ENCODE assay signal across 1 cellular context in the genomic region with DNA sequence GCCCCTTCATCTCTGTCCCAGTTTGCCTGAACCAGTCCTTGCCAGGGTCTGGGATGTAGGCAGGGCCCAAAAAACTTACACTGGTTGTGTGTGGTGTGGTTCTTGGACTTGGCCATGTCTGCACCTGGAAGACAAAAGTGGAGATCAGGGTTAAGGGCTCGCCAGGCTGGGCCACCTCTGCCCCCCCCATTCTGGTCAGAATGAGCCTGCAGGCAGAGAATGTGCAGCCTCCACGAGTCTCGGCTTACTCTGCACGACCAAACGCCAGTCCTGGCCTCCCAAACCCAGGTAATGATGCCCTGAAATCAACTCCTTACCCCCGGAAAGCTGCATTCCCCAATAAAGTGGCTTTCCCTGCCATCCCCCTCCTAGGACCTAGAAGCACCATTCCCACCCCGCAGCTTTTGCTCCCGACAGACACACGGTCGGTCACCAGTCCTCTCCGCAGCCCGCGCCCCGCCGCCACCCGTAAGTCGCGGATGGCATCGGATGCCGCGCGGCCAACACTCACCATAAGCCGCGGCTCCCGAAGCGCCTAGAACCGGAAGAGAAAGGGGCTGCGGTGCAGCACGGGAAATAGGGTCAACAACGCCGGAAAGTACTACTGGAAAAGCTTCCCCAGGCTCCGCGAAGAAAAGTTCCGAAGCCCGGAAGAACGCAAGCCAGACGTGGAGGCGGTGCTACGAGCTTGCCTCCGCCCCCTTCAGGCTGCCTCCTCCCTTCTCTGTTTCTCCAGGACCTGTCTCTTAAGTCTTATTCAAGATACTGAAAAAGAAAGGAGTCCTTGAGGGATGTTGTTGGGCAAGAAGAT.
TF ChIP-seq lines count a peak whose summit lies in the region.

A gene (minus strand): TSS at position 550 of the 811 bp plus-strand sequence. CDS start 434 bp downstream, at position 116.

TF ChIP-seq in K562, 482 proteins besides CTCF, POLR2A, EP300 and RAD21 (continued from another document and continues in another):
- TF ChIP-seq ZNF384 (IDR thresholded peaks at IDR 0.05; ENCODE audit: low read depth, low read length) (0 out of 2 replicates have a peak, but pooled peaks have one; percentile 25), ETV6 (IDR thresholded peaks at IDR 0.05; ENCODE audit: borderline replicate concordance in 1 of 2, low read depth in 2 of 2, low read length in 1 of 2) (peak in 1 of 2 experiments; percentile 48; a peak in 1 of 4 replicates), ETV6 (CRISPR knock-in tag; IDR thresholded peaks at IDR 0.05; ENCODE audit: borderline replicate concordance) (no peak), HDAC3 (IDR thresholded peaks at IDR 0.05; ENCODE audit: borderline replicate concordance, partially characterized antibody) (no peak), TAF1 (IDR thresholded peaks at IDR 0.05; ENCODE audit: control insufficient read depth, extremely low read depth, insufficient read depth, low read length, severe bottlenecking) (peak; percentile 98), MED1 (CRISPR knock-in tag; IDR thresholded peaks at IDR 0.05; ENCODE audit: borderline replicate concordance) (no peak), ZNF431 (CRISPR knock-in tag; IDR thresholded peaks at IDR 0.05) (0 out of 2 replicates have a peak, but pooled peaks have one; percentile 22), BHLHE40 (IDR thresholded peaks at IDR 0.05; ENCODE audit: low read length) (peak; percentile 49; the same call in 1 of the 2 replicates), SMAD1 (IDR thresholded peaks at IDR 0.05; ENCODE audit: low read depth, low read length, partially characterized antibody) (peak; percentile 86), TAF7 (tag; IDR thresholded peaks at IDR 0.05) (peak; percentile 99), ATF1 (CRISPR knock-in tag; IDR thresholded peaks at IDR 0.05) (no peak), ATF1 (tag; IDR thresholded peaks at IDR 0.05) (peak; percentile 84), DACH1 (IDR thresholded peaks at IDR 0.05; ENCODE audit: partially characterized antibody) (no peak), KLF16 (IDR thresholded peaks at IDR 0.05) (no peak), SOX6 (IDR thresholded peaks at IDR 0.05) (0 out of 2 replicates have a peak, but pooled peaks have one; percentile 16), SMC3 (conservative IDR thresholded peaks at IDR 0.05; ENCODE audit: insufficient read depth, low read depth, low read length) (no peak), TCF3 (CRISPR knock-in tag; IDR thresholded peaks at IDR 0.05) (peak; percentile 26; the same call in 1 of the 2 replicates), GABPB1 (CRISPR knock-in tag; IDR thresholded peaks at IDR 0.05) (peak; percentile 99), SLC30A9 (CRISPR knock-in tag; IDR thresholded peaks at IDR 0.05) (no peak), ARNT (IDR thresholded peaks at IDR 0.05) (no peak; a peak in 1 of 4 replicates), KDM5B (IDR thresholded peaks at IDR 0.05; ENCODE audit: insufficient replicate concordance, low read depth, low read length) (peak; percentile 90), MAFK (IDR thresholded peaks at IDR 0.05; ENCODE audit: low read length) (no peak), ZNF3 (CRISPR knock-in tag; IDR thresholded peaks at IDR 0.05) (no peak), CREM (IDR thresholded peaks at IDR 0.05; ENCODE audit: low read depth) (peak; percentile 80), SETDB1 (IDR thresholded peaks at IDR 0.05; ENCODE audit: low read length) (no peak), SIRT6 (IDR thresholded peaks at IDR 0.05; ENCODE audit: low read depth, low read length) (no peak), ESRRA (IDR thresholded peaks at IDR 0.05; ENCODE audit: borderline replicate concordance, low read depth) (peak; percentile 65; the same call in 1 of the 2 replicates), HCFC1 (IDR thresholded peaks at IDR 0.05; ENCODE audit: low read depth, low read length) (peak; percentile 87), FOXM1 (IDR thresholded peaks at IDR 0.05; ENCODE audit: low read depth) (no peak), FOXM1 (CRISPR knock-in tag; IDR thresholded peaks at IDR 0.05; ENCODE audit: low read depth) (no peak), CBFA2T3 (IDR thresholded peaks at IDR 0.05) (no peak)
- TF ChIP-seq, protein P1, sequence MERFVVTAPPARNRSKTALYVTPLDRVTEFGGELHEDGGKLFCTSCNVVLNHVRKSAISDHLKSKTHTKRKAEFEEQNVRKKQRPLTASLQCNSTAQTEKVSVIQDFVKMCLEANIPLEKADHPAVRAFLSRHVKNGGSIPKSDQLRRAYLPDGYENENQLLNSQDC (CRISPR knock-in tag; IDR thresholded peaks at IDR 0.05): no peak
- TF ChIP-seq, protein P2, sequence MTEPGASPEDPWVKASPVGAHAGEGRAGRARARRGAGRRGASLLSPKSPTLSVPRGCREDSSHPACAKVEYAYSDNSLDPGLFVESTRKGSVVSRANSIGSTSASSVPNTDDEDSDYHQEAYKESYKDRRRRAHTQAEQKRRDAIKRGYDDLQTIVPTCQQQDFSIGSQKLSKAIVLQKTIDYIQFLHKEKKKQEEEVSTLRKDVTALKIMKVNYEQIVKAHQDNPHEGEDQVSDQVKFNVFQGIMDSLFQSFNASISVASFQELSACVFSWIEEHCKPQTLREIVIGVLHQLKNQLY (CRISPR knock-in tag; conservative IDR thresholded peaks at IDR 0.05): no peak
- TF ChIP-seq, protein P3, sequence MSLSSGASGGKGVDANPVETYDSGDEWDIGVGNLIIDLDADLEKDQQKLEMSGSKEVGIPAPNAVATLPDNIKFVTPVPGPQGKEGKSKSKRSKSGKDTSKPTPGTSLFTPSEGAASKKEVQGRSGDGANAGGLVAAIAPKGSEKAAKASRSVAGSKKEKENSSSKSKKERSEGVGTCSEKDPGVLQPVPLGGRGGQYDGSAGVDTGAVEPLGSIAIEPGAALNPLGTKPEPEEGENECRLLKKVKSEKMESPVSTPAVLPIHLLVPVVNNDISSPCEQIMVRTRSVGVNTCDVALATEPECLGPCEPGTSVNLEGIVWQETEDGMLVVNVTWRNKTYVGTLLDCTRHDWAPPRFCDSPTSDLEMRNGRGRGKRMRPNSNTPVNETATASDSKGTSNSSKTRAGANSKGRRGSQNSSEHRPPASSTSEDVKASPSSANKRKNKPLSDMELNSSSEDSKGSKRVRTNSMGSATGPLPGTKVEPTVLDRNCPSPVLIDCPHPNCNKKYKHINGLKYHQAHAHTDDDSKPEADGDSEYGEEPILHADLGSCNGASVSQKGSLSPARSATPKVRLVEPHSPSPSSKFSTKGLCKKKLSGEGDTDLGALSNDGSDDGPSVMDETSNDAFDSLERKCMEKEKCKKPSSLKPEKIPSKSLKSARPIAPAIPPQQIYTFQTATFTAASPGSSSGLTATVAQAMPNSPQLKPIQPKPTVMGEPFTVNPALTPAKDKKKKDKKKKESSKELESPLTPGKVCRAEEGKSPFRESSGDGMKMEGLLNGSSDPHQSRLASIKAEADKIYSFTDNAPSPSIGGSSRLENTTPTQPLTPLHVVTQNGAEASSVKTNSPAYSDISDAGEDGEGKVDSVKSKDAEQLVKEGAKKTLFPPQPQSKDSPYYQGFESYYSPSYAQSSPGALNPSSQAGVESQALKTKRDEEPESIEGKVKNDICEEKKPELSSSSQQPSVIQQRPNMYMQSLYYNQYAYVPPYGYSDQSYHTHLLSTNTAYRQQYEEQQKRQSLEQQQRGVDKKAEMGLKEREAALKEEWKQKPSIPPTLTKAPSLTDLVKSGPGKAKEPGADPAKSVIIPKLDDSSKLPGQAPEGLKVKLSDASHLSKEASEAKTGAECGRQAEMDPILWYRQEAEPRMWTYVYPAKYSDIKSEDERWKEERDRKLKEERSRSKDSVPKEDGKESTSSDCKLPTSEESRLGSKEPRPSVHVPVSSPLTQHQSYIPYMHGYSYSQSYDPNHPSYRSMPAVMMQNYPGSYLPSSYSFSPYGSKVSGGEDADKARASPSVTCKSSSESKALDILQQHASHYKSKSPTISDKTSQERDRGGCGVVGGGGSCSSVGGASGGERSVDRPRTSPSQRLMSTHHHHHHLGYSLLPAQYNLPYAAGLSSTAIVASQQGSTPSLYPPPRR (CRISPR knock-in tag; IDR thresholded peaks at IDR 0.05; ENCODE audit: borderline replicate concordance): peak; percentile 89
- TF ChIP-seq, protein P4, sequence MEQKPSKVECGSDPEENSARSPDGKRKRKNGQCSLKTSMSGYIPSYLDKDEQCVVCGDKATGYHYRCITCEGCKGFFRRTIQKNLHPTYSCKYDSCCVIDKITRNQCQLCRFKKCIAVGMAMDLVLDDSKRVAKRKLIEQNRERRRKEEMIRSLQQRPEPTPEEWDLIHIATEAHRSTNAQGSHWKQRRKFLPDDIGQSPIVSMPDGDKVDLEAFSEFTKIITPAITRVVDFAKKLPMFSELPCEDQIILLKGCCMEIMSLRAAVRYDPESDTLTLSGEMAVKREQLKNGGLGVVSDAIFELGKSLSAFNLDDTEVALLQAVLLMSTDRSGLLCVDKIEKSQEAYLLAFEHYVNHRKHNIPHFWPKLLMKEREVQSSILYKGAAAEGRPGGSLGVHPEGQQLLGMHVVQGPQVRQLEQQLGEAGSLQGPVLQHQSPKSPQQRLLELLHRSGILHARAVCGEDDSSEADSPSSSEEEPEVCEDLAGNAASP (IDR thresholded peaks at IDR 0.05): no peak
- TF ChIP-seq, protein P5, sequence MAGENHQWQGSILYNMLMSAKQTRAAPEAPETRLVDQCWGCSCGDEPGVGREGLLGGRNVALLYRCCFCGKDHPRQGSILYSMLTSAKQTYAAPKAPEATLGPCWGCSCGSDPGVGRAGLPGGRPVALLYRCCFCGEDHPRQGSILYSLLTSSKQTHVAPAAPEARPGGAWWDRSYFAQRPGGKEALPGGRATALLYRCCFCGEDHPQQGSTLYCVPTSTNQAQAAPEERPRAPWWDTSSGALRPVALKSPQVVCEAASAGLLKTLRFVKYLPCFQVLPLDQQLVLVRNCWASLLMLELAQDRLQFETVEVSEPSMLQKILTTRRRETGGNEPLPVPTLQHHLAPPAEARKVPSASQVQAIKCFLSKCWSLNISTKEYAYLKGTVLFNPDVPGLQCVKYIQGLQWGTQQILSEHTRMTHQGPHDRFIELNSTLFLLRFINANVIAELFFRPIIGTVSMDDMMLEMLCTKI (IDR thresholded peaks at IDR 0.05; ENCODE audit: partially characterized antibody): no peak
- TF ChIP-seq, protein P6, sequence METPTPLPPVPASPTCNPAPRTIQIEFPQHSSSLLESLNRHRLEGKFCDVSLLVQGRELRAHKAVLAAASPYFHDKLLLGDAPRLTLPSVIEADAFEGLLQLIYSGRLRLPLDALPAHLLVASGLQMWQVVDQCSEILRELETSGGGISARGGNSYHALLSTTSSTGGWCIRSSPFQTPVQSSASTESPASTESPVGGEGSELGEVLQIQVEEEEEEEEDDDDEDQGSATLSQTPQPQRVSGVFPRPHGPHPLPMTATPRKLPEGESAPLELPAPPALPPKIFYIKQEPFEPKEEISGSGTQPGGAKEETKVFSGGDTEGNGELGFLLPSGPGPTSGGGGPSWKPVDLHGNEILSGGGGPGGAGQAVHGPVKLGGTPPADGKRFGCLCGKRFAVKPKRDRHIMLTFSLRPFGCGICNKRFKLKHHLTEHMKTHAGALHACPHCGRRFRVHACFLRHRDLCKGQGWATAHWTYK (CRISPR knock-in tag; IDR thresholded peaks at IDR 0.05): no peak
- TF ChIP-seq, protein P7, sequence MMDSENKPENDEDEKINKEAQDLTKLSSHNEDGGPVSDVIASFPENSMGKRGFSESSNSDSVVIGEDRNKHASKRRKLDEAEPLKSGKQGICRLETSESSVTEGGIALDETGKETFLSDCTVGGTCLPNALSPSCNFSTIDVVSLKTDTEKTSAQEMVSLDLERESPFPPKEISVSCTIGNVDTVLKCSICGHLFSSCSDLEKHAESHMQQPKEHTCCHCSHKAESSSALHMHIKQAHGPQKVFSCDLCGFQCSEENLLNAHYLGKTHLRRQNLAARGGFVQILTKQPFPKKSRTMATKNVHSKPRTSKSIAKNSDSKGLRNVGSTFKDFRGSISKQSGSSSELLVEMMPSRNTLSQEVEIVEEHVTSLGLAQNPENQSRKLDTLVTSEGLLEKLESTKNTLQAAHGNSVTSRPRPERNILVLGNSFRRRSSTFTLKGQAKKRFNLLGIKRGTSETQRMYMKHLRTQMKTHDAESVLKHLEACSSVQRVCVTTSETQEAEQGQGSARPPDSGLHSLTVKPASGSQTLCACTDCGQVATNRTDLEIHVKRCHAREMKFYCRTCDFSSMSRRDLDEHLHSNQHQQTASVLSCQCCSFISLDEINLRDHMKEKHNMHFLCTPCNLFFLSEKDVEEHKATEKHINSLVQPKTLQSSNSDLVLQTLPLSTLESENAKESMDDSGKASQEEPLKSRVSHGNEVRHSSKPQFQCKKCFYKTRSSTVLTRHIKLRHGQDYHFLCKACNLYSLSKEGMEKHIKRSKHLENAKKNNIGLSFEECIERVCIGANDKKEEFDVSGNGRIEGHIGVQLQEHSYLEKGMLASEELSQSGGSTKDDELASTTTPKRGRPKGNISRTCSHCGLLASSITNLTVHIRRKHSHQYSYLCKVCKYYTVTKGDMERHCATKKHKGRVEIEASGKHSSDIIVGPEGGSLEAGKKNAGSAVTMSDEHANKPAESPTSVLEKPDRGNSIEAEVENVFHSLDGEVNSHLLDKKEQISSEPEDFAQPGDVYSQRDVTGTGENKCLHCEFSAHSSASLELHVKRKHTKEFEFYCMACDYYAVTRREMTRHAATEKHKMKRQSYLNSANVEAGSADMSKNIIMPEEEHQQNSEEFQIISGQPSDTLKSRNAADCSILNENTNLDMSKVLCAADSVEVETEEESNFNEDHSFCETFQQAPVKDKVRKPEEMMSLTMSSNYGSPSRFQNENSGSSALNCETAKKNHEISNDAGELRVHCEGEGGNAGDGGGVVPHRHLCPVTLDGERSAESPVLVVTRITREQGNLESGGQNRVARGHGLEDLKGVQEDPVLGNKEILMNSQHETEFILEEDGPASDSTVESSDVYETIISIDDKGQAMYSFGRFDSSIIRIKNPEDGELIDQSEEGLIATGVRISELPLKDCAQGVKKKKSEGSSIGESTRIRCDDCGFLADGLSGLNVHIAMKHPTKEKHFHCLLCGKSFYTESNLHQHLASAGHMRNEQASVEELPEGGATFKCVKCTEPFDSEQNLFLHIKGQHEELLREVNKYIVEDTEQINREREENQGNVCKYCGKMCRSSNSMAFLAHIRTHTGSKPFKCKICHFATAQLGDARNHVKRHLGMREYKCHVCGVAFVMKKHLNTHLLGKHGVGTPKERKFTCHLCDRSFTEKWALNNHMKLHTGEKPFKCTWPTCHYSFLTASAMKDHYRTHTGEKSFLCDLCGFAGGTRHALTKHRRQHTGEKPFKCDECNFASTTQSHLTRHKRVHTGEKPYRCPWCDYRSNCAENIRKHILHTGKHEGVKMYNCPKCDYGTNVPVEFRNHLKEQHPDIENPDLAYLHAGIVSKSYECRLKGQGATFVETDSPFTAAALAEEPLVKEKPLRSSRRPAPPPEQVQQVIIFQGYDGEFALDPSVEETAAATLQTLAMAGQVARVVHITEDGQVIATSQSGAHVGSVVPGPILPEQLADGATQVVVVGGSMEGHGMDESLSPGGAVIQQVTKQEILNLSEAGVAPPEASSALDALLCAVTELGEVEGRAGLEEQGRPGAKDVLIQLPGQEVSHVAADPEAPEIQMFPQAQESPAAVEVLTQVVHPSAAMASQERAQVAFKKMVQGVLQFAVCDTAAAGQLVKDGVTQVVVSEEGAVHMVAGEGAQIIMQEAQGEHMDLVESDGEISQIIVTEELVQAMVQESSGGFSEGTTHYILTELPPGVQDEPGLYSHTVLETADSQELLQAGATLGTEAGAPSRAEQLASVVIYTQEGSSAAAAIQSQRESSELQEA (IDR thresholded peaks at IDR 0.05; ENCODE audit: low read depth): no peak
- TF ChIP-seq, protein P8, sequence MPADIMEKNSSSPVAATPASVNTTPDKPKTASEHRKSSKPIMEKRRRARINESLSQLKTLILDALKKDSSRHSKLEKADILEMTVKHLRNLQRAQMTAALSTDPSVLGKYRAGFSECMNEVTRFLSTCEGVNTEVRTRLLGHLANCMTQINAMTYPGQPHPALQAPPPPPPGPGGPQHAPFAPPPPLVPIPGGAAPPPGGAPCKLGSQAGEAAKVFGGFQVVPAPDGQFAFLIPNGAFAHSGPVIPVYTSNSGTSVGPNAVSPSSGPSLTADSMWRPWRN (IDR thresholded peaks at IDR 0.05; ENCODE audit: low read depth): no peak
